In the genomic region with DNA sequence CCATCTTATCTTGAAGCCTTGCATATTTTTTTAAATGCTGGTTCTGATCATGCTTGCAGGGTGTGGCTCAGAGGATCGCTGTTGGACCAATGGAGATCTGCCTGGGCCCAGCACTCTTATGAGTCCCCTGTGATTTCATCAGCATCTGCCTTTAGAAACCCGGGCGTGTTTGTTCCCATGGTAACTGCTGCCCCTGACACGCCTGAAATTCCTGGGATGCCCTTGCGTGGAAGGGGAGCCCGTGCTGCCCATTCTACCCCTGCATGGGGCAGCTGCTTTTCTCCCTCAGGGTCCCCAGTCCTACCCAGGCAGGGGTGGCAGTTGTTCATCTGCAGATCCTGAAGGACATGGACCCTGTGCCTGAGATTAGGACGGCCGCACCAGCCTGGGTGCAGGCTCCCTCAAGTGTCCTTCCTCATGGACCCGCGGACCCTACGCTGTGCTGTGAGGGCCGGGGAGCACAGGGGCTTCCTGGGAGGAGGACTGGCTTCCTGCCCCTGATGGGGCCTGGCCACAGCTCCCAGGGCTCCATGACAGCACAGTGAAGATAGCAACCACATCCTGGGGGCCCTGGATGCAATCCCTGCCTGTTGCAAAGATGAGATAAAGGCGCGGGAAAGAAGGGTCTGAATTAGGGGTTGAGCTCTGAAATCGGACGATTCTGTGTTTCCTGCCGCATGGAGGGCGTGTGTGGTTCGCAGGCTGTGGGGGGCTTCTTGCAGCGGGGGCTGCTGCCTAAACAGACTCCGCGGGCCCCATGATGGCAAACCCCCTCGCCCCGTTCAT, we compare ENCODE assay signal across 1 cellular context.
TF ChIP-seq lines count a peak whose summit lies in the region.

No MANE protein-coding gene starts in this region.

TF ChIP-seq in HepG2, 621 proteins besides CTCF, POLR2A, EP300 and RAD21 (continued from another document):
- TF ChIP-seq, protein P1, sequence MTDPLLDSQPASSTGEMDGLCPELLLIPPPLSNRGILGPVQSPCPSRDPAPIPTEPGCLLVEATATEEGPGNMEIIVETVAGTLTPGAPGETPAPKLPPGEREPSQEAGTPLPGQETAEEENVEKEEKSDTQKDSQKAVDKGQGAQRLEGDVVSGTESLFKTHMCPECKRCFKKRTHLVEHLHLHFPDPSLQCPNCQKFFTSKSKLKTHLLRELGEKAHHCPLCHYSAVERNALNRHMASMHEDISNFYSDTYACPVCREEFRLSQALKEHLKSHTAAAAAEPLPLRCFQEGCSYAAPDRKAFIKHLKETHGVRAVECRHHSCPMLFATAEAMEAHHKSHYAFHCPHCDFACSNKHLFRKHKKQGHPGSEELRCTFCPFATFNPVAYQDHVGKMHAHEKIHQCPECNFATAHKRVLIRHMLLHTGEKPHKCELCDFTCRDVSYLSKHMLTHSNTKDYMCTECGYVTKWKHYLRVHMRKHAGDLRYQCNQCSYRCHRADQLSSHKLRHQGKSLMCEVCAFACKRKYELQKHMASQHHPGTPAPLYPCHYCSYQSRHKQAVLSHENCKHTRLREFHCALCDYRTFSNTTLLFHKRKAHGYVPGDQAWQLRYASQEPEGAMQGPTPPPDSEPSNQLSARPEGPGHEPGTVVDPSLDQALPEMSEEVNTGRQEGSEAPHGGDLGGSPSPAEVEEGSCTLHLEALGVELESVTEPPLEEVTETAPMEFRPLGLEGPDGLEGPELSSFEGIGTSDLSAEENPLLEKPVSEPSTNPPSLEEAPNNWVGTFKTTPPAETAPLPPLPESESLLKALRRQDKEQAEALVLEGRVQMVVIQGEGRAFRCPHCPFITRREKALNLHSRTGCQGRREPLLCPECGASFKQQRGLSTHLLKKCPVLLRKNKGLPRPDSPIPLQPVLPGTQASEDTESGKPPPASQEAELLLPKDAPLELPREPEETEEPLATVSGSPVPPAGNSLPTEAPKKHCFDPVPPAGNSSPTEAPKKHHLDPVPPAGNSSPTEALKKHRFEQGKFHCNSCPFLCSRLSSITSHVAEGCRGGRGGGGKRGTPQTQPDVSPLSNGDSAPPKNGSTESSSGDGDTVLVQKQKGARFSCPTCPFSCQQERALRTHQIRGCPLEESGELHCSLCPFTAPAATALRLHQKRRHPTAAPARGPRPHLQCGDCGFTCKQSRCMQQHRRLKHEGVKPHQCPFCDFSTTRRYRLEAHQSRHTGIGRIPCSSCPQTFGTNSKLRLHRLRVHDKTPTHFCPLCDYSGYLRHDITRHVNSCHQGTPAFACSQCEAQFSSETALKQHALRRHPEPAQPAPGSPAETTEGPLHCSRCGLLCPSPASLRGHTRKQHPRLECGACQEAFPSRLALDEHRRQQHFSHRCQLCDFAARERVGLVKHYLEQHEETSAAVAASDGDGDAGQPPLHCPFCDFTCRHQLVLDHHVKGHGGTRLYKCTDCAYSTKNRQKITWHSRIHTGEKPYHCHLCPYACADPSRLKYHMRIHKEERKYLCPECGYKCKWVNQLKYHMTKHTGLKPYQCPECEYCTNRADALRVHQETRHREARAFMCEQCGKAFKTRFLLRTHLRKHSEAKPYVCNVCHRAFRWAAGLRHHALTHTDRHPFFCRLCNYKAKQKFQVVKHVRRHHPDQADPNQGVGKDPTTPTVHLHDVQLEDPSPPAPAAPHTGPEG (CRISPR knock-in tag; IDR thresholded peaks at IDR 0.05): no peak
